In the genomic region with DNA sequence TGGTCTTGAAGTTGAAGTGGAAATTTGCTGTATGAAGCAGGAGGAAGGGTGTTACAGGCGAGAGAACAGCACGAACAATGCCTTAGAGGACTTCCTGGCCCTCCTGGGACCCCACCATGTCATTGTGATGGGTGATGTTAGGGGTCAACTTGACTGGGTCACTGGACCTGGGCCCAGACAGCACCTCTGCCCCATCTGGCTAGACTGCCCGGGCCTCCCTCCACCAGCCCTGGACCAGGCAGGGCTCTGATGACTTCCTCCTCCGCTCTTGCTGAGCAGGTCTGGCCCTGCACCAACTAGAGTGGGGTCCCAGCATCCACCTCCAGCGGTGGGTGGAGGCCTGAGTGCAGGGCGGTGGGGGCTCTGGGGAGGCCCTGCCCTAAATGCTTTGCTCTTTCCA, we compare ENCODE assay signal across 15 cellular contexts. TPM values are rescaled to one million over a fixed set of nuclear protein-coding genes. Genes with fewer than 3 reads are reported as not detected.
DNase-seq lines count a peak whose midpoint lies in the region; ATAC-seq and TF ChIP-seq lines count a peak whose summit lies in the region.
"Had no signal": no experiment of that assay in that cellular context is flagged by ENCODE, and none has a peak within 500 bp of the region (broad histone marks: within the 10 kb centered on the region; RNA-seq: fewer than 3 reads in every experiment).

No MANE protein-coding gene starts in this region.

- peaks cover 4% of the 10 kb centered on the region for H3K36me3 Mint-ChIP-seq in chondrocyte (ENCODE audit: low read depth)
- peaks cover 7% of the 10 kb centered on the region for H3K36me3 Mint-ChIP-seq in nephron progenitor cell (ENCODE audit: low read depth)
- no peaks in the 10 kb centered on the region for H3K36me3 Mint-ChIP-seq in activated CD4-positive, alpha-beta T cell treated with anti-CD3 and anti-CD28 coated beads for 36 hours (ENCODE audit: low read depth)

- POLR2A ChIA-PET in activated CD4-positive, alpha-beta T cell treated with anti-CD3 and anti-CD28 coated beads for 36 hours (lab: Charles Lee) = no interaction called here

- no peak overlapping the region for H3K27ac Mint-ChIP-seq in chondrocyte (ENCODE audit: unreplicated experiment)
- peak overlapping the region; percentile 30 for H3K27ac Mint-ChIP-seq in nephron progenitor cell
- no peak overlapping the region for H3K27ac Mint-ChIP-seq in activated CD4-positive, alpha-beta T cell treated with anti-CD3 and anti-CD28 coated beads for 36 hours
- H3K27ac Mint-ChIP-seq: CD4-positive, alpha-beta T cell; GM23338 had no signal

- peaks cover 10% of the 10 kb centered on the region for H3K9me3 ChIP-seq in left ventricle myocardium inferior (replicated peaks)
- no peaks in the 10 kb centered on the region for H3K9me3 ChIP-seq in upper lobe of right lung

- H3K4me3 Mint-ChIP-seq in chondrocyte (ENCODE audit: unreplicated experiment) (no peak overlapping the region), nephron progenitor cell (no peak overlapping the region)
- no peak overlapping the region for H3K4me3 Mint-ChIP-seq in activated CD4-positive, alpha-beta T cell treated with anti-CD3 and anti-CD28 coated beads for 36 hours
- H3K4me3 Mint-ChIP-seq: CD4-positive, alpha-beta T cell; GM23338 had no signal

- H3K4me1 ChIP-seq in left ventricle myocardium inferior = no peaks in the 10 kb centered on the region
- H3K4me1 ChIP-seq in upper lobe of right lung = no peaks in the 10 kb centered on the region

- H3K4me3 ChIP-seq in left ventricle myocardium inferior (no peak overlapping the region), upper lobe of right lung (no peak overlapping the region)
- H3K4me3 ChIP-seq: GM23338 had no signal

- H3K27ac ChIP-seq in left ventricle myocardium inferior (replicated peaks) (no peak overlapping the region), upper lobe of right lung (no peak overlapping the region)

- TF ChIP-seq CTCF in left ventricle myocardium inferior (IDR thresholded peaks at IDR 0.05; ENCODE audit: borderline replicate concordance) (no peak), chondrocyte (IDR thresholded peaks at IDR 0.05) (no peak), nephron progenitor cell (IDR thresholded peaks at IDR 0.05) (no peak), upper lobe of right lung (IDR thresholded peaks at IDR 0.05) (no peak)

- CTCF ChIA-PET in activated CD4-positive, alpha-beta T cell treated with anti-CD3 and anti-CD28 coated beads for 36 hours (lab: Charles Lee) = no interaction called here

- H3K36me3 ChIP-seq in left ventricle myocardium inferior (no peaks in the 10 kb centered on the region), upper lobe of right lung (no peaks in the 10 kb centered on the region)

- H3K4me1 Mint-ChIP-seq in chondrocyte (ENCODE audit: low read depth) (no peaks in the 10 kb centered on the region), nephron progenitor cell (peaks cover 23% of the 10 kb centered on the region)
- H3K4me1 Mint-ChIP-seq in activated CD4-positive, alpha-beta T cell treated with anti-CD3 and anti-CD28 coated beads for 36 hours = no peaks in the 10 kb centered on the region

- H3K9me3 Mint-ChIP-seq in chondrocyte (ENCODE audit: low read depth) = peaks cover 13% of the 10 kb centered on the region
- peaks cover 26% of the 10 kb centered on the region for H3K9me3 Mint-ChIP-seq in nephron progenitor cell
- H3K9me3 Mint-ChIP-seq in activated CD4-positive, alpha-beta T cell treated with anti-CD3 and anti-CD28 coated beads for 36 hours (ENCODE audit: low read depth) = peaks cover 8% of the 10 kb centered on the region
- H3K9me3 Mint-ChIP-seq: CD4-positive, alpha-beta T cell had no signal

- peaks cover 37% of the 10 kb centered on the region for H3K27me3 Mint-ChIP-seq in chondrocyte (ENCODE audit: low read depth)
- peaks cover 34% of the 10 kb centered on the region for H3K27me3 Mint-ChIP-seq in nephron progenitor cell (ENCODE audit: low read depth, poor library complexity)
- peaks cover 15% of the 10 kb centered on the region for H3K27me3 Mint-ChIP-seq in activated CD4-positive, alpha-beta T cell treated with anti-CD3 and anti-CD28 coated beads for 36 hours

- intact Hi-C loops in left ventricle myocardium inferior (cut with micrococcal nuclease) (no loop called here), left cardiac atrium (cut with DNase I) (no loop called here), upper lobe of right lung (cut with DNase I) (no loop called here)
- intact Hi-C loops in activated CD4-positive, alpha-beta T cell treated with anti-CD3 and anti-CD28 coated beads for 36 hours (cut with DNase I, micrococcal nuclease) = no loop called here

- ATAC-seq in left cardiac atrium (no peak), upper lobe of right lung (no peak)
- ATAC-seq in activated CD4-positive, alpha-beta T cell treated with anti-CD3 and anti-CD28 coated beads for 36 hours = no peak
- ATAC-seq: GM23338 had no signal

- H3K27me3 ChIP-seq in left ventricle myocardium inferior (ENCODE audit: low read depth) (peaks cover 85% of the 10 kb centered on the region), upper lobe of right lung (peaks cover 32% of the 10 kb centered on the region)

- DNase-seq in left ventricle myocardium inferior (peak; percentile 4), left cardiac atrium (no peak), chondrocyte (ENCODE audit: low spot score) (peak; percentile 79), nephron progenitor cell (no peak), upper lobe of right lung (peak; percentile 39), DMS 273 treated with DMSO at 0.1 percent for 48 hours (lab: John Stamatoyannopoulos, UW) (no peak)
- no peak for DNase-seq in activated CD4-positive, alpha-beta T cell treated with anti-CD3 and anti-CD28 coated beads for 36 hours
- DNase-seq: ACHN; C1 segment of cervical spinal cord; Calu3; CD4-positive, alpha-beta T cell; DMS79 treated with DMSO at 0.1 percent for 48 hours; EL; H7 had no signal

RNA-seq across cellular contexts. Expression of a gene that starts 48.9 kb away (rescaled TPM):
- total RNA-seq in left ventricle myocardium inferior = 4.5 TPM
- total RNA-seq in left cardiac atrium = 1 to 10 TPM; 6.8 TPM
- total RNA-seq in chondrocyte = 0.99 to 1.6 TPM (median 1.5 TPM) in 3 replicates
- 7.3 TPM for total RNA-seq in upper lobe of right lung
- total RNA-seq in activated CD4-positive, alpha-beta T cell treated with anti-CD3 and anti-CD28 coated beads for 36 hours = not detected
- total RNA-seq: CD4-positive, alpha-beta T cell had no signal

Comparison
In these comparisons a context has a peak if more than half of its experiments do, and no peak if none do; other contexts are left out.
1. DNase-seq: peak in left ventricle myocardium inferior (single experiment), chondrocyte (single experiment) and upper lobe of right lung (single experiment); none in left cardiac atrium (single experiment), nephron progenitor cell (single experiment), DMS 273 treated with DMSO at 0.1 percent for 48 hours (single experiment) and activated CD4-positive, alpha-beta T cell treated with anti-CD3 and anti-CD28 coated beads for 36 hours (single experiment).